In the genomic region with DNA sequence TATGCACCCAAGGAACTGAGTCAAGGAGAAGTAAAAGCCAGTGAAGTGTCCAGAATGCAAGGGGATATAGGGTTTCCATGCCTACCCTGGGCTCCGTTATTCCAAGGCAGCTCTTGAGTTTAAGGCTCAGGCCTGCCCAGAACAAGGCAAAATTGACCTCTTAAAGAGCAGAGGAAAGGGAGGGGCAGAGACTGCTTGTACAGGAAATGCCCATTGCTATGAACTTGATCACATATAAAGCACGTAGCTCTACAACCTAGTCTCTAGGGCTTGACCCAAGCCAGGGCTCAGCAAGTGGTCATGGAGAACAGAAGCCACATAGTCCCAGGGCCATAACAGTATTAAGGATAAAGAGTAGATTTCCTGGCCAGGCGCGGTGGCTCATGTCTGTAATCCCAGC, we compare ENCODE assay signal across 27 cellular contexts. TPM values are rescaled to one million over a fixed set of nuclear protein-coding genes. Genes with fewer than 3 reads are reported as not detected.
DNase-seq lines count a peak whose midpoint lies in the region; ATAC-seq and TF ChIP-seq lines count a peak whose summit lies in the region.
"Had no signal": no experiment of that assay in that cellular context is flagged by ENCODE, and none has a peak within 500 bp of the region (broad histone marks: within the 10 kb centered on the region; RNA-seq: fewer than 3 reads in every experiment).

No MANE protein-coding gene starts in this region.

- H3K27me3 Mint-ChIP-seq in activated CD4-positive, alpha-beta T cell treated with anti-CD3 and anti-CD28 coated beads, Interleukin-2, amount 10 ng/mL, durations not matched to agents 24 days and 14 days, result no peaks in the 10 kb centered on the region
- H3K27me3 Mint-ChIP-seq in effector memory CD8-positive, alpha-beta T cell, result no peaks in the 10 kb centered on the region

- intact Hi-C loops in activated CD4-positive, alpha-beta T cell treated with anti-CD3 and anti-CD28 coated beads, Interleukin-2, amount 10 ng/mL, durations not matched to agents 24 days and 14 days (cut with micrococcal nuclease), result no loop called here

- H3K27ac ChIP-seq in neutrophil, result peak overlapping the region; percentile 63
- H3K27ac ChIP-seq: cardiac muscle cell, pancreas, tibial nerve had no signal

- TF ChIP-seq POLR2A in NB4 (IDR thresholded peaks at IDR 0.05; ENCODE audit: extremely low read depth, insufficient read length), result no peak

- H3K4me3 Mint-ChIP-seq in activated CD4-positive, alpha-beta T cell treated with anti-CD3 and anti-CD28 coated beads, Interleukin-2, amount 10 ng/mL, durations not matched to agents 24 days and 14 days, result no peak overlapping the region
- peak overlapping the region; percentile 46 to 57 for H3K4me3 Mint-ChIP-seq in effector memory CD8-positive, alpha-beta T cell
- H3K4me3 Mint-ChIP-seq: activated T-cell treated with anti-CD3 and anti-CD28 coated beads, Interleukin-2, amount 50 U/mL, for 24 hours; nephron had no signal

- ATAC-seq in effector memory CD8-positive, alpha-beta T cell (replicated peaks), result no peak
- ATAC-seq in HG03097 (IDR thresholded peaks at IDR 0.05; ENCODE audit: low FRiP score, unreplicated experiment), result no peak
- ATAC-seq: activated CD4-positive, CD25-positive, alpha-beta regulatory T cell treated with anti-CD3 and anti-CD28 coated beads, Interleukin-2, amount 50 U/mL, for 24 hours; HCT116; sciatic nerve had no signal

- peaks cover 12% of the 10 kb centered on the region for H3K9me3 Mint-ChIP-seq in activated CD4-positive, alpha-beta T cell treated with anti-CD3 and anti-CD28 coated beads, Interleukin-2, amount 10 ng/mL, durations not matched to agents 24 days and 14 days
- H3K9me3 Mint-ChIP-seq in effector memory CD8-positive, alpha-beta T cell, result no peaks in the 10 kb centered on the region
- H3K9me3 Mint-ChIP-seq: activated T-cell treated with anti-CD3 and anti-CD28 coated beads, Interleukin-2, amount 50 U/mL, for 24 hours had no signal

- H3K27me3 ChIP-seq in neutrophil, result no peaks in the 10 kb centered on the region
- H3K27me3 ChIP-seq: cardiac muscle cell, MG63 had no signal

- peaks cover 31% of the 10 kb centered on the region for H3K4me1 Mint-ChIP-seq in activated CD4-positive, alpha-beta T cell treated with anti-CD3 and anti-CD28 coated beads, Interleukin-2, amount 10 ng/mL, durations not matched to agents 24 days and 14 days
- H3K4me1 Mint-ChIP-seq in effector memory CD8-positive, alpha-beta T cell (ENCODE audit: low read depth in 2 of 2), result peaks cover 32 to 33% of the 10 kb centered on the region in 2 donors
- H3K4me1 Mint-ChIP-seq: nephron had no signal

- H3K36me3 Mint-ChIP-seq in activated CD4-positive, alpha-beta T cell treated with anti-CD3 and anti-CD28 coated beads, Interleukin-2, amount 10 ng/mL, durations not matched to agents 24 days and 14 days (ENCODE audit: low read depth), result peaks cover 4% of the 10 kb centered on the region
- H3K36me3 Mint-ChIP-seq in effector memory CD8-positive, alpha-beta T cell (ENCODE audit: insufficient read depth), result no peaks in the 10 kb centered on the region

- H3K9me3 ChIP-seq in neutrophil, result no peaks in the 10 kb centered on the region
- H3K9me3 ChIP-seq: MG63, pancreas, tibial nerve had no signal

- H3K4me1 ChIP-seq in neutrophil (ENCODE audit: control insufficient read depth in 1 of 2, insufficient read depth in 1 of 2, low read depth in 1 of 2, low read length in 1 of 2), result peaks cover 41 to 45% of the 10 kb centered on the region in 2 experiments
- H3K4me1 ChIP-seq: pancreas had no signal

- no peaks in the 10 kb centered on the region for H3K36me3 ChIP-seq in neutrophil
- H3K36me3 ChIP-seq: cardiac muscle cell, MG63, pancreas, tibial nerve had no signal

- TF ChIP-seq CTCF in NB4 (IDR thresholded peaks at IDR 0.05; ENCODE audit: low read depth, low read length) (no peak), neutrophil (IDR thresholded peaks at IDR 0.05) (no peak)

- H3K4me3 ChIP-seq in NB4 (ENCODE audit: low read depth, low read length), result no peak overlapping the region
- H3K4me3 ChIP-seq in neutrophil (ENCODE audit: low read depth in 1 of 2, low read length in 1 of 2), result no peak overlapping the region
- H3K4me3 ChIP-seq: cardiac muscle cell, MG63, pancreas, tibial nerve had no signal

- H3K27ac Mint-ChIP-seq in activated CD4-positive, alpha-beta T cell treated with anti-CD3 and anti-CD28 coated beads, Interleukin-2, amount 10 ng/mL, durations not matched to agents 24 days and 14 days, result peak overlapping the region; percentile 45
- peak overlapping the region in 1 of 2 donors; percentile 68 for H3K27ac Mint-ChIP-seq in effector memory CD8-positive, alpha-beta T cell
- H3K27ac Mint-ChIP-seq: nephron had no signal

- peak; percentile 33 for DNase-seq in activated CD4-positive, alpha-beta T cell treated with anti-CD3 and anti-CD28 coated beads, Interleukin-2, amount 10 ng/mL, durations not matched to agents 24 days and 14 days
- DNase-seq in activated CD4-positive, alpha-beta T cell treated with anti-CD3 and anti-CD28 coated beads for 1 hour, result no peak
- DNase-seq in NB4 (ENCODE audit: low read depth) (peak; percentile 67), COLO668 (lab: John Stamatoyannopoulos, UW; ENCODE audit: unreplicated experiment) (no peak), SW480 (ENCODE audit: low spot score) (no peak)
- no peak for DNase-seq in effector memory CD8-positive, alpha-beta T cell
- DNase-seq: activated naive CD4-positive, alpha-beta T cell treated with Interleukin-2 at 50 U/mL for 16 hours; activated T-cell treated with anti-CD3 and anti-CD28 coated beads, Interleukin-2, amount 50 U/mL, for 24 hours; anterior cingulate cortex; DMS53; GDM1; glutamatergic neuron; MG63; NCI-H1436 treated with DMSO at 0.1 percent for 48 hours; NCI-H2107; NCI-H446; pancreas; SHP77; stimulated activated CD4-positive, alpha-beta T cell treated with anti-CD3 and anti-CD28 coated beads, Interleukin-15, amount 100 ng/mL, for 24 hours had no signal

RNA-seq across cellular contexts. Expression of a gene that starts 58.2 kb away (rescaled TPM):
- 480 and 482 TPM in 2 replicates for total RNA-seq in activated CD4-positive, alpha-beta T cell treated with anti-CD3 and anti-CD28 coated beads, Interleukin-2, amount 10 ng/mL, durations not matched to agents 24 days and 14 days

Comparison
In these comparisons a context has a peak if more than half of its experiments do, and no peak if none do; other contexts are left out.
1. DNase-seq: peak in activated CD4-positive, alpha-beta T cell treated with anti-CD3 and anti-CD28 coated beads, Interleukin-2, amount 10 ng/mL, durations not matched to agents 24 days and 14 days (single experiment) and NB4 (single experiment); none in activated CD4-positive, alpha-beta T cell treated with anti-CD3 and anti-CD28 coated beads for 1 hour (single experiment), effector memory CD8-positive, alpha-beta T cell (0 of 3), COLO668 (single experiment) and SW480 (single experiment).